ENCODE assay signal across 1 cellular context in genomic region chrX:50431623-50432022, GRCh38.
TF ChIP-seq lines count a peak whose summit lies in the region.

No MANE protein-coding gene starts in this region.

TF ChIP-seq in HepG2, 621 proteins besides CTCF, POLR2A, EP300 and RAD21 (continued from another document):
- TF ChIP-seq ZNF207 (IDR thresholded peaks at IDR 0.05; ENCODE audit: borderline replicate concordance) (no peak), RBFOX2 (IDR thresholded peaks at IDR 0.05; ENCODE audit: low read depth, low read length) (0 out of 2 replicates have a peak, but pooled peaks have one; percentile 11), ZFP36 (IDR thresholded peaks at IDR 0.05; ENCODE audit: borderline replicate concordance, low read depth, low read length, partially characterized antibody) (peak; percentile 75), ZNF619 (CRISPR knock-in tag; IDR thresholded peaks at IDR 0.05) (no peak), GTF3A (CRISPR knock-in tag; conservative IDR thresholded peaks at IDR 0.05) (no peak), ZNF264 (CRISPR knock-in tag; IDR thresholded peaks at IDR 0.05) (no peak), SP4 (CRISPR knock-in tag; IDR thresholded peaks at IDR 0.05) (no peak), ZNF577 (CRISPR knock-in tag; IDR thresholded peaks at IDR 0.05; ENCODE audit: borderline replicate concordance, low read depth) (no peak), ARHGAP35 (CRISPR knock-in tag; IDR thresholded peaks at IDR 0.05; ENCODE audit: borderline replicate concordance) (no peak), MTA3 (CRISPR knock-in tag; IDR thresholded peaks at IDR 0.05) (no peak), ZNF816 (CRISPR knock-in tag; IDR thresholded peaks at IDR 0.05; ENCODE audit: borderline replicate concordance) (no peak), TBX2 (CRISPR knock-in tag; IDR thresholded peaks at IDR 0.05; ENCODE audit: borderline replicate concordance) (peak; percentile 48; the same call in 1 of the 2 replicates), MBNL3 (CRISPR knock-in tag; conservative IDR thresholded peaks at IDR 0.05) (no peak), ZFP36L2 (CRISPR knock-in tag; IDR thresholded peaks at IDR 0.05) (no peak), NR2F1 (CRISPR knock-in tag; IDR thresholded peaks at IDR 0.05) (no peak), TBP (CRISPR knock-in tag; IDR thresholded peaks at IDR 0.05) (no peak), ZNF670 (CRISPR knock-in tag; IDR thresholded peaks at IDR 0.05; ENCODE audit: borderline replicate concordance) (no peak), HMGXB4 (CRISPR knock-in tag; IDR thresholded peaks at IDR 0.05; ENCODE audit: borderline replicate concordance in 1 of 2, low read depth in 1 of 2) (no peak), TCF12 (IDR thresholded peaks at IDR 0.05) (no peak), TCF12 (CRISPR knock-in tag; IDR thresholded peaks at IDR 0.05) (no peak), ZNF737 (CRISPR knock-in tag; IDR thresholded peaks at IDR 0.05; ENCODE audit: borderline replicate concordance) (no peak), ZBTB7B (CRISPR knock-in tag; IDR thresholded peaks at IDR 0.05) (0 out of 2 replicates have a peak, but pooled peaks have one; percentile 32), AGO1 (IDR thresholded peaks at IDR 0.05; ENCODE audit: low read depth, low read length, poor library complexity, severe bottlenecking) (no peak), ZNF598 (CRISPR knock-in tag; IDR thresholded peaks at IDR 0.05; ENCODE audit: borderline replicate concordance) (no peak), ZNF563 (CRISPR knock-in tag; IDR thresholded peaks at IDR 0.05) (no peak), ZBTB39 (CRISPR knock-in tag; IDR thresholded peaks at IDR 0.05) (no peak), ZNF282 (IDR thresholded peaks at IDR 0.05; ENCODE audit: partially characterized antibody) (no peak), TSC22D2 (CRISPR knock-in tag; IDR thresholded peaks at IDR 0.05; ENCODE audit: borderline replicate concordance) (no peak), ZNF616 (CRISPR knock-in tag; IDR thresholded peaks at IDR 0.05; ENCODE audit: low read depth) (no peak), IRF1 (CRISPR knock-in tag; IDR thresholded peaks at IDR 0.05; ENCODE audit: low read depth) (no peak), GATA4 (IDR thresholded peaks at IDR 0.05; ENCODE audit: borderline replicate concordance, low read depth) (no peak)
- TF ChIP-seq, protein P1, sequence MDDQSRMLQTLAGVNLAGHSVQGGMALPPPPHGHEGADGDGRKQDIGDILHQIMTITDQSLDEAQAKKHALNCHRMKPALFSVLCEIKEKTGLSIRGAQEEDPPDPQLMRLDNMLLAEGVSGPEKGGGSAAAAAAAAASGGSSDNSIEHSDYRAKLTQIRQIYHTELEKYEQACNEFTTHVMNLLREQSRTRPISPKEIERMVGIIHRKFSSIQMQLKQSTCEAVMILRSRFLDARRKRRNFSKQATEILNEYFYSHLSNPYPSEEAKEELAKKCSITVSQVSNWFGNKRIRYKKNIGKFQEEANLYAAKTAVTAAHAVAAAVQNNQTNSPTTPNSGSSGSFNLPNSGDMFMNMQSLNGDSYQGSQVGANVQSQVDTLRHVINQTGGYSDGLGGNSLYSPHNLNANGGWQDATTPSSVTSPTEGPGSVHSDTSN (CRISPR knock-in tag; IDR thresholded peaks at IDR 0.05; ENCODE audit: borderline replicate concordance) = no peak
- TF ChIP-seq, protein P2, sequence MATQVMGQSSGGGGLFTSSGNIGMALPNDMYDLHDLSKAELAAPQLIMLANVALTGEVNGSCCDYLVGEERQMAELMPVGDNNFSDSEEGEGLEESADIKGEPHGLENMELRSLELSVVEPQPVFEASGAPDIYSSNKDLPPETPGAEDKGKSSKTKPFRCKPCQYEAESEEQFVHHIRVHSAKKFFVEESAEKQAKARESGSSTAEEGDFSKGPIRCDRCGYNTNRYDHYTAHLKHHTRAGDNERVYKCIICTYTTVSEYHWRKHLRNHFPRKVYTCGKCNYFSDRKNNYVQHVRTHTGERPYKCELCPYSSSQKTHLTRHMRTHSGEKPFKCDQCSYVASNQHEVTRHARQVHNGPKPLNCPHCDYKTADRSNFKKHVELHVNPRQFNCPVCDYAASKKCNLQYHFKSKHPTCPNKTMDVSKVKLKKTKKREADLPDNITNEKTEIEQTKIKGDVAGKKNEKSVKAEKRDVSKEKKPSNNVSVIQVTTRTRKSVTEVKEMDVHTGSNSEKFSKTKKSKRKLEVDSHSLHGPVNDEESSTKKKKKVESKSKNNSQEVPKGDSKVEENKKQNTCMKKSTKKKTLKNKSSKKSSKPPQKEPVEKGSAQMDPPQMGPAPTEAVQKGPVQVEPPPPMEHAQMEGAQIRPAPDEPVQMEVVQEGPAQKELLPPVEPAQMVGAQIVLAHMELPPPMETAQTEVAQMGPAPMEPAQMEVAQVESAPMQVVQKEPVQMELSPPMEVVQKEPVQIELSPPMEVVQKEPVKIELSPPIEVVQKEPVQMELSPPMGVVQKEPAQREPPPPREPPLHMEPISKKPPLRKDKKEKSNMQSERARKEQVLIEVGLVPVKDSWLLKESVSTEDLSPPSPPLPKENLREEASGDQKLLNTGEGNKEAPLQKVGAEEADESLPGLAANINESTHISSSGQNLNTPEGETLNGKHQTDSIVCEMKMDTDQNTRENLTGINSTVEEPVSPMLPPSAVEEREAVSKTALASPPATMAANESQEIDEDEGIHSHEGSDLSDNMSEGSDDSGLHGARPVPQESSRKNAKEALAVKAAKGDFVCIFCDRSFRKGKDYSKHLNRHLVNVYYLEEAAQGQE (IDR thresholded peaks at IDR 0.05; ENCODE audit: borderline replicate concordance in 1 of 2, low read depth in 1 of 2, low read length in 2 of 2) = no peak
- TF ChIP-seq, protein P3, sequence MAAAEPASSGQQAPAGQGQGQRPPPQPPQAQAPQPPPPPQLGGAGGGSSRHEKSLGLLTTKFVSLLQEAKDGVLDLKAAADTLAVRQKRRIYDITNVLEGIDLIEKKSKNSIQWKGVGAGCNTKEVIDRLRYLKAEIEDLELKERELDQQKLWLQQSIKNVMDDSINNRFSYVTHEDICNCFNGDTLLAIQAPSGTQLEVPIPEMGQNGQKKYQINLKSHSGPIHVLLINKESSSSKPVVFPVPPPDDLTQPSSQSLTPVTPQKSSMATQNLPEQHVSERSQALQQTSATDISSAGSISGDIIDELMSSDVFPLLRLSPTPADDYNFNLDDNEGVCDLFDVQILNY (CRISPR knock-in tag; conservative IDR thresholded peaks at IDR 0.05) = no peak
- TF ChIP-seq, protein P4, sequence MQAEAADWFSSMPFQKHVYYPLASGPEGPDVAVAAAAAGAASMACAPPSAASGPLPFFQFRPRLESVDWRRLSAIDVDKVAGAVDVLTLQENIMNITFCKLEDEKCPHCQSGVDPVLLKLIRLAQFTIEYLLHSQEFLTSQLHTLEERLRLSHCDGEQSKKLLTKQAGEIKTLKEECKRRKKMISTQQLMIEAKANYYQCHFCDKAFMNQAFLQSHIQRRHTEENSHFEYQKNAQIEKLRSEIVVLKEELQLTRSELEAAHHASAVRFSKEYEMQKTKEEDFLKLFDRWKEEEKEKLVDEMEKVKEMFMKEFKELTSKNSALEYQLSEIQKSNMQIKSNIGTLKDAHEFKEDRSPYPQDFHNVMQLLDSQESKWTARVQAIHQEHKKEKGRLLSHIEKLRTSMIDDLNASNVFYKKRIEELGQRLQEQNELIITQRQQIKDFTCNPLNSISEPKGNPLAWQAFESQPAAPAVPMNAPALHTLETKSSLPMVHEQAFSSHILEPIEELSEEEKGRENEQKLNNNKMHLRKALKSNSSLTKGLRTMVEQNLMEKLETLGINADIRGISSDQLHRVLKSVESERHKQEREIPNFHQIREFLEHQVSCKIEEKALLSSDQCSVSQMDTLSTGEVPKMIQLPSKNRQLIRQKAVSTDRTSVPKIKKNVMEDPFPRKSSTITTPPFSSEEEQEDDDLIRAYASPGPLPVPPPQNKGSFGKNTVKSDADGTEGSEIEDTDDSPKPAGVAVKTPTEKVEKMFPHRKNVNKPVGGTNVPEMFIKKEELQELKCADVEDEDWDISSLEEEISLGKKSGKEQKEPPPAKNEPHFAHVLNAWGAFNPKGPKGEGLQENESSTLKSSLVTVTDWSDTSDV (CRISPR knock-in tag; IDR thresholded peaks at IDR 0.05) = no peak
